Comparison of ENCODE assay signal across 9 cellular contexts in the genomic region with DNA sequence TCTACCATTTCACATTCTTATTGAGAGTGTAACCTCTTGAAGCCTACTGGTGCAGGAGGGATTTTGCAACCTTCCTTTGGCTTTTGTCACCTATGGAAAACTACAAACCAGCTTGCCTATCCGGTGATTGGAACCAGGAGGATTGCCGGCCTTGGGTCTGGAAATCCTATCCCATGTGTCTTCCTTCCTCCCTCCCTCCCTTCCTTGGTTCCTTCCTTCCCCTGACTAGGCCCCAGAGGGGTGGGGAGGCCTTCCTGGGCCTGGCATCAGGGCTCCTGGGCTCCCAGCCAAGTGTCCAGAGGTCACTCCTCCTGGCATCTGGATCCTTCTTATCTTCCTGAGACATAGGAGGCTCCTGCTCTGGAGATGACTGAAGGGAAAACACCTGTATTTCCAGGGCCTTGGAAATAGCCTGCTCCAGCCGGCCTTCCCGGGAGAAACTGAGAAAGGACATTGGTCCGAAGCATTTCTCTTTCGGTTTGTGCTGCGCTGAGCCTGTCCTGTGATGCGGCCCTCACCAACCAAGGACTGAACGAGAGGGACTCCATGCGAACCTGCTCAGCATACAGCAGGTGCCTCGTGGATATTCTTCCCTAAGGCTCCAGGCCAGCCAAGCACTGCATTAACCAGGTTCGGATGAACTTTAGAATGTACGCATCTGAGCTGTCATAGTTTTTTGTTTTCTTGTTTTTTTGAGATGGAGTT. TPM values are rescaled to one million over a fixed set of nuclear protein-coding genes. Genes with fewer than 3 reads are reported as not detected.
DNase-seq lines count a peak whose midpoint lies in the region; ATAC-seq, FAIRE-seq and TF ChIP-seq lines count a peak whose summit lies in the region.
"Had no signal": no experiment of that assay in that cellular context is flagged by ENCODE, and none has a peak within 500 bp of the region (broad histone marks: within the 10 kb centered on the region; RNA-seq: fewer than 3 reads in every experiment).

No MANE protein-coding gene starts in this region.

- H3K36me3 Mint-ChIP-seq in CD4-positive, alpha-beta memory T cell, result no peaks in the 10 kb centered on the region

- H4K20me1 ChIP-seq in osteoblast (ENCODE audit: insufficient read depth, low read length), result no peaks in the 10 kb centered on the region

- H3K36me3 ChIP-seq in CD4-positive, alpha-beta memory T cell (ENCODE audit: insufficient read depth, low read length), result no peaks in the 10 kb centered on the region
- no peaks in the 10 kb centered on the region for H3K36me3 ChIP-seq in osteoblast (ENCODE audit: insufficient read depth, low read length)

- H3K4me1 ChIP-seq in CD4-positive, alpha-beta memory T cell (ENCODE audit: insufficient read depth, low read length), result peaks cover 21% of the 10 kb centered on the region
- H3K4me1 ChIP-seq in osteoblast (ENCODE audit: insufficient read depth, low read length) (peaks cover 24% of the 10 kb centered on the region), foreskin keratinocyte (peaks cover 21% of the 10 kb centered on the region)

- no peaks in the 10 kb centered on the region for H3K9me3 Mint-ChIP-seq in CD4-positive, alpha-beta memory T cell

- no peaks in the 10 kb centered on the region for H3K9me3 ChIP-seq in CD4-positive, alpha-beta memory T cell (ENCODE audit: control insufficient read depth in 1 of 2, low read length in 2 of 2)
- no peaks in the 10 kb centered on the region for H3K9me3 ChIP-seq in osteoblast (ENCODE audit: low read depth, low read length)

- TF ChIP-seq CTCF in fibroblast of pulmonary artery (IDR thresholded peaks at IDR 0.05; ENCODE audit: low read length, missing control alignments) (no peak), osteoblast (IDR thresholded peaks at IDR 0.05; ENCODE audit: extremely low read depth, low read depth, low read length) (no peak), foreskin keratinocyte (conservative IDR thresholded peaks at IDR 0.05) (no peak)

- no peak overlapping the region for H3K27ac ChIP-seq in CD4-positive, alpha-beta memory T cell (ENCODE audit: low read depth, low read length)
- peak overlapping the region; percentile 71 for H3K27ac ChIP-seq in osteoblast (ENCODE audit: low read depth, low read length)
- H3K27ac ChIP-seq in foreskin keratinocyte, result no peak overlapping the region

- no peak for DNase-seq in CD4-positive, alpha-beta memory T cell
- peak; percentile 65 for DNase-seq in RCC 7860 (ENCODE audit: low spot score)
- peak; percentile 48 for DNase-seq in fibroblast of pulmonary artery (ENCODE audit: low read depth)
- peak; percentile 37 for DNase-seq in osteoblast (ENCODE audit: insufficient read length, low spot score, missing footprints)
- DNase-seq in foreskin keratinocyte, result no peak
- no peak for DNase-seq in NOMO-1 treated with DMSO at 0.1 percent for 48 hours (lab: John Stamatoyannopoulos, UW; ENCODE audit: unreplicated experiment)
- DNase-seq: activated T-cell treated with anti-CD3 and anti-CD28 coated beads, Interleukin-2, amount 50 U/mL, for 1 hour had no signal

- no peak for FAIRE-seq in RCC 7860 (lab: Jason Lieb, UNC)

- CTCF ChIA-PET in CD4-positive, alpha-beta memory T cell (lab: Charles Lee; ENCODE audit: partially characterized antibody), result no interaction called here

- H3K27me3 ChIP-seq in CD4-positive, alpha-beta memory T cell (ENCODE audit: insufficient read depth, low read length), result no peaks in the 10 kb centered on the region
- H3K27me3 ChIP-seq in osteoblast (ENCODE audit: insufficient read depth, low read length), result no peaks in the 10 kb centered on the region
- no peaks in the 10 kb centered on the region for H3K27me3 ChIP-seq in foreskin keratinocyte

- H3K27ac Mint-ChIP-seq in CD4-positive, alpha-beta memory T cell, result peak overlapping the region in 4 of 7 donors; percentile 8 to 86 (median 46)

- ATAC-seq in foreskin keratinocyte, result no peak
- no peak for ATAC-seq in HG03439 (IDR thresholded peaks at IDR 0.05; ENCODE audit: unreplicated experiment)
- ATAC-seq in HG03097 (IDR thresholded peaks at IDR 0.05; ENCODE audit: low FRiP score, unreplicated experiment), result no peak

- H3K4me3 ChIP-seq in CD4-positive, alpha-beta memory T cell (ENCODE audit: low read length in 2 of 2), result no peak overlapping the region
- H3K4me3 ChIP-seq in fibroblast of pulmonary artery (replicated peaks; ENCODE audit: low read depth, low read length), result no peak overlapping the region
- no peak overlapping the region for H3K4me3 ChIP-seq in osteoblast (ENCODE audit: insufficient read depth, low read length)

- no peaks in the 10 kb centered on the region for H3K27me3 Mint-ChIP-seq in CD4-positive, alpha-beta memory T cell

- no peak overlapping the region for H3K4me2 ChIP-seq in osteoblast (ENCODE audit: insufficient read depth, low read length)

- intact Hi-C loops in CD4-positive, alpha-beta memory T cell (cut with micrococcal nuclease), result no loop called here

- H3K4me3 Mint-ChIP-seq in CD4-positive, alpha-beta memory T cell, result no peak overlapping the region

- H3K4me1 Mint-ChIP-seq in CD4-positive, alpha-beta memory T cell, result peaks cover 17 to 31% (median 27%) of the 10 kb centered on the region in 4 donors

- POLR2A ChIA-PET in CD4-positive, alpha-beta memory T cell (lab: Charles Lee; ENCODE audit: partially characterized antibody), result no interaction called here

- H3K79me2 ChIP-seq in osteoblast (ENCODE audit: insufficient read depth, low read length), result no peaks in the 10 kb centered on the region

- H2AFZ ChIP-seq in osteoblast (ENCODE audit: low read length), result no peak overlapping the region

RNA-seq across cellular contexts. Expression of a gene that starts 43.4 kb away (rescaled TPM):
- total RNA-seq in CD4-positive, alpha-beta memory T cell, result 10 to 100 TPM; 84.6 to 86.2 TPM
- polyA plus RNA-seq in CD4-positive, alpha-beta memory T cell, result 100 to 1,000 TPM; 329 to 413 TPM
- total RNA-seq in osteoblast, result 155 and 170 TPM in 2 replicates
- 201 and 215 TPM in 2 replicates for total RNA-seq in foreskin keratinocyte
- polyA plus RNA-seq in foreskin keratinocyte, result 250 and 265 TPM in 2 replicates

Comparison
In these comparisons a context has a peak if more than half of its experiments do, and no peak if none do; other contexts are left out.
1. DNase-seq: peak in RCC 7860 (single experiment), fibroblast of pulmonary artery (single experiment) and osteoblast (single experiment); none in CD4-positive, alpha-beta memory T cell (0 of 5), foreskin keratinocyte (0 of 2) and NOMO-1 treated with DMSO at 0.1 percent for 48 hours (single experiment).